ENCODE assay signal across 23 cellular contexts in genomic region chr10:51117053-51117660, GRCh38. TPM values are rescaled to one million over a fixed set of nuclear protein-coding genes. Genes with fewer than 3 reads are reported as not detected.
DNase-seq lines count a peak whose midpoint lies in the region; ATAC-seq and TF ChIP-seq lines count a peak whose summit lies in the region.
"Had no signal": no experiment of that assay in that cellular context is flagged by ENCODE, and none has a peak within 500 bp of the region (broad histone marks: within the 10 kb centered on the region; RNA-seq: fewer than 3 reads in every experiment).

No MANE protein-coding gene starts in this region.

- H3K4me3 ChIP-seq in cardiac fibroblast (replicated peaks in 1 of 2; ENCODE audit: low read depth in 2 of 2, low read length in 2 of 2): no peak overlapping the region
- no peak overlapping the region for H3K4me3 ChIP-seq in right cardiac atrium (ENCODE audit: low read length)
- H3K4me3 ChIP-seq in uterus: no peak overlapping the region
- H3K4me3 ChIP-seq: neural progenitor cell, sigmoid colon, suprapubic skin had no signal

- H3K36me3 Mint-ChIP-seq in activated T-helper 2 cell treated with anti-CD3 and anti-CD28 coated beads, Interferon-gamma antibody, Interleukin-2, Interleukin-4, amounts not matched to agents 10 μg/mL and 5 μg/mL and 100 μg/mL, durations not matched to agents 14 hours and 24 hours and 36 hours (ENCODE audit: low read depth): no peaks in the 10 kb centered on the region
- H3K36me3 Mint-ChIP-seq: activated naive CD8-positive, alpha-beta T cell treated with anti-CD3 and anti-CD28 coated beads, Interleukin-2, amount 10 ng/mL, durations not matched to agents 7 days and 5 days; CD8-positive, alpha-beta T cell; neural progenitor cell had no signal

- H3K36me3 ChIP-seq in uterus: no peaks in the 10 kb centered on the region
- H3K36me3 ChIP-seq: neural progenitor cell, sigmoid colon, suprapubic skin had no signal

- H3K9me3 ChIP-seq in right cardiac atrium (ENCODE audit: control insufficient read depth, low read length) (no peaks in the 10 kb centered on the region), uterus (no peaks in the 10 kb centered on the region)
- H3K9me3 ChIP-seq: sigmoid colon, suprapubic skin had no signal

- ATAC-seq in Right ventricle myocardium inferior: peak; percentile 43
- no peak for ATAC-seq in left cardiac atrium
- peak; percentile 36 to 58 for ATAC-seq in right cardiac atrium
- ATAC-seq: activated CD8-positive, alpha-beta T cell treated with anti-CD3 and anti-CD28 coated beads for 36 hours; CD8-positive, alpha-beta T cell; PC-3 had no signal

- DNase-seq in Right ventricle myocardium inferior (ENCODE audit: missing footprints) (no peak), left cardiac atrium (no peak), cardiac fibroblast (ENCODE audit: low read depth in 2 of 2) (peak; percentile 37 to 39), right cardiac atrium (no peak), uterus (no peak), C1 segment of cervical spinal cord (lab: John Stamatoyannopoulos, UW) (no peak), dermis blood vessel endothelial cell (no peak)
- DNase-seq in activated T-helper 2 cell treated with anti-CD3 and anti-CD28 coated beads, Interferon-gamma antibody, Interleukin-2, Interleukin-4, amounts not matched to agents 10 μg/mL and 5 μg/mL and 100 μg/mL, durations not matched to agents 14 hours and 24 hours and 36 hours (ENCODE audit: low spot score): no peak
- DNase-seq: activated CD8-positive, alpha-beta T cell treated with anti-CD3 and anti-CD28 coated beads for 36 hours; activated naive CD8-positive, alpha-beta T cell treated with anti-CD3 and anti-CD28 coated beads, Interleukin-2, amount 10 ng/mL, durations not matched to agents 7 days and 5 days; CD8-positive, alpha-beta T cell; glutamatergic neuron; mammary epithelial cell; MV-4-11; NCI-H510A treated with DMSO at 0.1 percent for 48 hours; PC-3; sigmoid colon; stimulated activated CD4-positive, alpha-beta T cell treated with anti-CD3 and anti-CD28 coated beads, Interleukin-15, amount 100 ng/mL, for 24 hours; stimulated activated naive CD4-positive, alpha-beta T cell had no signal

- no peaks in the 10 kb centered on the region for H3K27me3 Mint-ChIP-seq in activated T-helper 2 cell treated with anti-CD3 and anti-CD28 coated beads, Interferon-gamma antibody, Interleukin-2, Interleukin-4, amounts not matched to agents 10 μg/mL and 5 μg/mL and 100 μg/mL, durations not matched to agents 14 hours and 24 hours and 36 hours (ENCODE audit: low read depth)
- H3K27me3 Mint-ChIP-seq: activated CD8-positive, alpha-beta T cell treated with anti-CD3 and anti-CD28 coated beads for 36 hours; activated naive CD8-positive, alpha-beta T cell treated with anti-CD3 and anti-CD28 coated beads, Interleukin-2, amount 10 ng/mL, durations not matched to agents 7 days and 5 days had no signal

- H3K4me1 ChIP-seq in right cardiac atrium (ENCODE audit: control insufficient read depth, insufficient read depth, low read length): no peaks in the 10 kb centered on the region
- H3K4me1 ChIP-seq in uterus: no peaks in the 10 kb centered on the region
- H3K4me1 ChIP-seq: neural progenitor cell, suprapubic skin had no signal

- intact Hi-C loops in Right ventricle myocardium inferior (cut with DNase I): no loop called here
- intact Hi-C loops in left cardiac atrium (cut with DNase I): no loop called here
- intact Hi-C loops in right cardiac atrium (cut with DNase I): no loop called here
- intact Hi-C loops in uterus (cut with DNase I; ENCODE audit: low total_unique reads): no loop called here
- intact Hi-C loops in activated T-helper 2 cell treated with anti-CD3 and anti-CD28 coated beads, Interferon-gamma antibody, Interleukin-2, Interleukin-4, amounts not matched to agents 10 μg/mL and 5 μg/mL and 100 μg/mL, durations not matched to agents 14 hours and 24 hours and 36 hours (cut with micrococcal nuclease): no loop called here

- H3K27ac ChIP-seq in right cardiac atrium (ENCODE audit: low read length): no peak overlapping the region
- H3K27ac ChIP-seq in uterus: peak overlapping the region; percentile 15 to 23
- H3K27ac ChIP-seq: 22Rv1, neural progenitor cell, suprapubic skin had no signal

- TF ChIP-seq CTCF in cardiac fibroblast (IDR thresholded peaks at IDR 0.05; ENCODE audit: low read depth, low read length) (no peak), uterus (IDR thresholded peaks at IDR 0.05) (no peak)

- no peak for TF ChIP-seq POLR2A in uterus (IDR thresholded peaks at IDR 0.05)

- 53% methylated on average over 3 of the region's 3 CpGs for WGBS in right cardiac atrium

- no peak overlapping the region for H3K4me3 Mint-ChIP-seq in activated T-helper 2 cell treated with anti-CD3 and anti-CD28 coated beads, Interferon-gamma antibody, Interleukin-2, Interleukin-4, amounts not matched to agents 10 μg/mL and 5 μg/mL and 100 μg/mL, durations not matched to agents 14 hours and 24 hours and 36 hours (ENCODE audit: low read depth)
- H3K4me3 Mint-ChIP-seq: activated CD8-positive, alpha-beta T cell treated with anti-CD3 and anti-CD28 coated beads for 36 hours; activated naive CD8-positive, alpha-beta T cell treated with anti-CD3 and anti-CD28 coated beads, Interleukin-2, amount 10 ng/mL, durations not matched to agents 7 days and 5 days; CD8-positive, alpha-beta T cell; neural progenitor cell had no signal

- H3K27ac Mint-ChIP-seq in activated T-helper 2 cell treated with anti-CD3 and anti-CD28 coated beads, Interferon-gamma antibody, Interleukin-2, Interleukin-4, amounts not matched to agents 10 μg/mL and 5 μg/mL and 100 μg/mL, durations not matched to agents 14 hours and 24 hours and 36 hours: no peak overlapping the region
- H3K27ac Mint-ChIP-seq: activated CD8-positive, alpha-beta T cell treated with anti-CD3 and anti-CD28 coated beads for 36 hours; activated naive CD8-positive, alpha-beta T cell treated with anti-CD3 and anti-CD28 coated beads, Interleukin-2, amount 10 ng/mL, durations not matched to agents 7 days and 5 days; CD8-positive, alpha-beta T cell; neural progenitor cell had no signal

- H3K27me3 ChIP-seq in right cardiac atrium (ENCODE audit: control insufficient read depth, insufficient read depth) (no peaks in the 10 kb centered on the region), uterus (no peaks in the 10 kb centered on the region)
- H3K27me3 ChIP-seq: neural progenitor cell, sigmoid colon, suprapubic skin had no signal

- H3K9me3 Mint-ChIP-seq in activated T-helper 2 cell treated with anti-CD3 and anti-CD28 coated beads, Interferon-gamma antibody, Interleukin-2, Interleukin-4, amounts not matched to agents 10 μg/mL and 5 μg/mL and 100 μg/mL, durations not matched to agents 14 hours and 24 hours and 36 hours: no peaks in the 10 kb centered on the region
- H3K9me3 Mint-ChIP-seq: activated CD8-positive, alpha-beta T cell treated with anti-CD3 and anti-CD28 coated beads for 36 hours; activated naive CD8-positive, alpha-beta T cell treated with anti-CD3 and anti-CD28 coated beads, Interleukin-2, amount 10 ng/mL, durations not matched to agents 7 days and 5 days; CD8-positive, alpha-beta T cell; neural progenitor cell had no signal

- H3K4me1 Mint-ChIP-seq in activated T-helper 2 cell treated with anti-CD3 and anti-CD28 coated beads, Interferon-gamma antibody, Interleukin-2, Interleukin-4, amounts not matched to agents 10 μg/mL and 5 μg/mL and 100 μg/mL, durations not matched to agents 14 hours and 24 hours and 36 hours (ENCODE audit: low read depth): no peaks in the 10 kb centered on the region
- H3K4me1 Mint-ChIP-seq: activated naive CD8-positive, alpha-beta T cell treated with anti-CD3 and anti-CD28 coated beads, Interleukin-2, amount 10 ng/mL, durations not matched to agents 7 days and 5 days had no signal

RNA-seq across cellular contexts. Expression of gene PRKG1, which starts 42.9 kb away (rescaled TPM):
- total RNA-seq in Right ventricle myocardium inferior (28.1 TPM), left cardiac atrium (10 to 100 TPM; 31.5 to 34.7 TPM), right cardiac atrium (10 to 100 TPM; 45.5 to 49.9 (median 48.0) TPM), uterus (100 to 1,000 TPM in 1 of 4 donors, 10 to 100 TPM in 3; 32.4 to 136 (median 69.6) TPM), dermis blood vessel endothelial cell (1.3 and 4.1 TPM in 2 replicates)
- polyA plus RNA-seq in right cardiac atrium: 16.6 TPM
- not detected in 2 replicates for total RNA-seq in activated T-helper 2 cell treated with anti-CD3 and anti-CD28 coated beads, Interferon-gamma antibody, Interleukin-2, Interleukin-4, amounts not matched to agents 10 μg/mL and 5 μg/mL and 100 μg/mL, durations not matched to agents 14 hours and 24 hours and 36 hours
- total RNA-seq: activated CD8-positive, alpha-beta T cell treated with anti-CD3 and anti-CD28 coated beads for 36 hours; activated naive CD8-positive, alpha-beta T cell treated with anti-CD3 and anti-CD28 coated beads, Interleukin-2, amount 10 ng/mL, durations not matched to agents 7 days and 5 days; CD8-positive, alpha-beta T cell; T-helper 2 cell treated with Interferon-gamma antibody and Interleukin-4, amounts not matched to agents 100 ng/mL and 5 ng/mL, for 36 hours had no signal

Comparison
In these comparisons a context has a peak if more than half of its experiments do, and no peak if none do; other contexts are left out.
1. ATAC-seq: peak in Right ventricle myocardium inferior (single experiment) and right cardiac atrium (2 of 2); none in left cardiac atrium (0 of 2).
2. DNase-seq: peak in cardiac fibroblast (2 of 2); none in Right ventricle myocardium inferior (single experiment), left cardiac atrium (single experiment), right cardiac atrium (0 of 3), uterus (0 of 2), C1 segment of cervical spinal cord (0 of 14), dermis blood vessel endothelial cell (single experiment) and activated T-helper 2 cell treated with anti-CD3 and anti-CD28 coated beads, Interferon-gamma antibody, Interleukin-2, Interleukin-4, amounts not matched to agents 10 μg/mL and 5 μg/mL and 100 μg/mL, durations not matched to agents 14 hours and 24 hours and 36 hours (single experiment).